Comparison of ENCODE assay signal across 2 cellular contexts in the genomic region with DNA sequence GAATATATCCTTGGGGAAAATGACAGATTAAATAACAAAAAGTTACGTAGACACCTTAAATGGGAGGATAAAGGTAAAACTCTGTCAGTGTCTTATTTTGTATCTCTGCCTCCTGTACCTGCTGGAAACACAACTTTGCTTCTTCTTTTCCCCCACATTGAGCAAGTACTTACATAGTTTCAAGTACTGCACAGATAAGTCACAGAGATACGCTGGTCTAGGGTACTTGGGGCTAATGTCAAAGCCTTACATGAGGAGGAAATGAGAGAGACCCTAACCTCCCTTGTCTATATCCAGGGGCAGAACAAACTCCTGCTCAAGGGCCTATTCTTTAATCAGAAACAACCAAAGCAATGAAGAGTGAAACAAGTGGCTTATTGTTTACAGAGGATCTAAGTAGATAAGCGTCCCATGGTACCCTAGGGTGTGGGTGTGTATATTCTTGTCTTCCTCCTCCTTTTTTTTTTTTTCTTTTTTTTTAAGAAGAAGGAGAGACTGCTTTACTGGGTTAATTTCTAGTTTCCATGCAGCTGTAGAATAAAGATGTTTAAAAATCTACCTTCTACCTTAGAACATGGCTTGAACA.
TF ChIP-seq lines count a peak whose summit lies in the region.

No MANE protein-coding gene starts in this region.

TF ChIP-seq in HEK293, 187 proteins besides CTCF, POLR2A, EP300 and RAD21:
- 0 out of 2 replicates have a peak, but pooled peaks have one; percentile 6 for TF ChIP-seq EGR2 (tag by site-specific recombination; IDR thresholded peaks at IDR 0.05; ENCODE audit: low read depth)
- no peak for TF ChIP-seq ZNF664 (tag by site-specific recombination; IDR thresholded peaks at IDR 0.05)

TF ChIP-seq in GM12878, 131 proteins besides CTCF, POLR2A, EP300 and RAD21:
- 0 out of 2 replicates have a peak, but pooled peaks have one; percentile 1 for TF ChIP-seq RUNX3 (IDR thresholded peaks at IDR 0.05; ENCODE audit: low read length)
- TF ChIP-seq NBN (IDR thresholded peaks at IDR 0.05) = no peak
TF ChIP-seq in GM12878: peak in this region for 1.
